ENCODE assay signal across 1 cellular context in genomic region chr6:158046201-158047119, GRCh38.
TF ChIP-seq lines count a peak whose summit lies in the region.

No MANE protein-coding gene starts in this region.

TF ChIP-seq in WTC11, 78 proteins besides CTCF, POLR2A, EP300 and RAD21 (continued from another document):
- TF ChIP-seq PREB (CRISPR knock-in tag; IDR thresholded peaks at IDR 0.05; ENCODE audit: borderline replicate concordance), result no peak
- TF ChIP-seq ZNF396 (CRISPR knock-in tag; IDR thresholded peaks at IDR 0.05; ENCODE audit: borderline replicate concordance), result no peak
- no peak for TF ChIP-seq JAZF1 (CRISPR knock-in tag; IDR thresholded peaks at IDR 0.05)
- TF ChIP-seq CBFB (CRISPR knock-in tag; IDR thresholded peaks at IDR 0.05; ENCODE audit: low read depth), result no peak
- TF ChIP-seq, protein P1, sequence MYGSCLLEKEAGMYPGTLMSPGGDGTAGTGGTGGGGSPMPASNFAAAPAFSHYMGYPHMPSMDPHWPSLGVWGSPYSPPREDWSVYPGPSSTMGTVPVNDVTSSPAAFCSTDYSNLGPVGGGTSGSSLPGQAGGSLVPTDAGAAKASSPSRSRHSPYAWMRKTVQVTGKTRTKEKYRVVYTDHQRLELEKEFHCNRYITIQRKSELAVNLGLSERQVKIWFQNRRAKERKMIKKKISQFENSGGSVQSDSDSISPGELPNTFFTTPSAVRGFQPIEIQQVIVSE (CRISPR knock-in tag; IDR thresholded peaks at IDR 0.05; ENCODE audit: borderline replicate concordance), result no peak
- TF ChIP-seq NR1H2 (CRISPR knock-in tag; IDR thresholded peaks at IDR 0.05), result no peak
- TF ChIP-seq, protein P2, sequence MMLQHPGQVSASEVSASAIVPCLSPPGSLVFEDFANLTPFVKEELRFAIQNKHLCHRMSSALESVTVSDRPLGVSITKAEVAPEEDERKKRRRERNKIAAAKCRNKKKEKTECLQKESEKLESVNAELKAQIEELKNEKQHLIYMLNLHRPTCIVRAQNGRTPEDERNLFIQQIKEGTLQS (CRISPR knock-in tag; conservative IDR thresholded peaks at IDR 0.05), result no peak
